ENCODE assay signal across 10 cellular contexts in genomic region chr3:197718904-197719303, GRCh38. TPM values are rescaled to one million over a fixed set of nuclear protein-coding genes. Genes with fewer than 3 reads are reported as not detected.
DNase-seq lines count a peak whose midpoint lies in the region; ATAC-seq, FAIRE-seq and TF ChIP-seq lines count a peak whose summit lies in the region.
"Had no signal": no experiment of that assay in that cellular context is flagged by ENCODE, and none has a peak within 500 bp of the region (broad histone marks: within the 10 kb centered on the region; RNA-seq: fewer than 3 reads in every experiment).

No MANE protein-coding gene starts in this region.

- no TSS peak for BruUV-seq in endothelial cell of umbilical vein (replicated peaks; lab: Mats Ljungman, UMichigan)

- peaks cover 51% of the 10 kb centered on the region for H3K36me3 Mint-ChIP-seq in T-cell

- no peak for ATAC-seq in T-cell (replicated peaks in 1 of 4)

- H3K36me3 ChIP-seq in MG63 (peaks cover 14% of the 10 kb centered on the region), endothelial cell of umbilical vein (ENCODE audit: control insufficient read depth in 2 of 2, extremely low read depth in 1 of 2, insufficient read depth in 2 of 2, low read length in 2 of 2) (no peaks in the 10 kb centered on the region)
- H3K36me3 ChIP-seq: neural progenitor cell had no signal

- H2AFZ ChIP-seq in endothelial cell of umbilical vein (ENCODE audit: low read depth, low read length), result no peak overlapping the region
- H2AFZ ChIP-seq: neural progenitor cell had no signal

- no peak overlapping the region for H3K27ac ChIP-seq in endothelial cell of umbilical vein (ENCODE audit: insufficient read depth, low read depth, low read length)
- H3K27ac ChIP-seq: neural progenitor cell had no signal

- no peaks in the 10 kb centered on the region for H4K20me1 ChIP-seq in endothelial cell of umbilical vein (replicated peaks; ENCODE audit: control insufficient read depth, extremely low read depth, insufficient read depth, low read length)

- H3K27me3 ChIP-seq in MG63 (no peaks in the 10 kb centered on the region), endothelial cell of umbilical vein (ENCODE audit: control insufficient read depth in 2 of 2, insufficient read depth in 2 of 2, low read length in 2 of 2) (no peaks in the 10 kb centered on the region)
- H3K27me3 ChIP-seq: neural progenitor cell had no signal

- no peak for TF ChIP-seq CTCF in endothelial cell of umbilical vein (IDR thresholded peaks at IDR 0.05; ENCODE audit: extremely low read depth in 1 of 2, insufficient read depth in 1 of 2, low read depth in 1 of 2, low read length in 2 of 2)

- dilution Hi-C loops in endothelial cell of umbilical vein (cut with MboI; ENCODE audit: extremely low pct_ligation_motif_present, low sequenced_read_pairs), result no loop called here

- intact Hi-C loops in endothelial cell of umbilical vein (cut with micrococcal nuclease), result no loop called here

- H3K9me1 ChIP-seq in endothelial cell of umbilical vein (replicated peaks; ENCODE audit: control insufficient read depth, extremely low read depth, insufficient read depth, low read length), result no peaks in the 10 kb centered on the region

- H3K4me2 ChIP-seq in endothelial cell of umbilical vein (ENCODE audit: insufficient read depth, low read length), result no peak overlapping the region
- H3K4me2 ChIP-seq: neural progenitor cell had no signal

- H3K4me1 Mint-ChIP-seq in T-cell, result peaks cover 0 to 14% (median 12%) of the 10 kb centered on the region in 3 donors
- H3K4me1 Mint-ChIP-seq: neural progenitor cell had no signal

- no peak overlapping the region for H3K9ac ChIP-seq in endothelial cell of umbilical vein (replicated peaks; ENCODE audit: extremely low read depth, insufficient read depth, low read length)
- H3K9ac ChIP-seq: neural progenitor cell had no signal

- H3K9me3 Mint-ChIP-seq in T-cell, result peaks cover 0 to 7% (median 3%) of the 10 kb centered on the region in 3 donors

- peaks cover 7% of the 10 kb centered on the region for H3K4me1 ChIP-seq in endothelial cell of umbilical vein (ENCODE audit: control insufficient read depth, extremely low read depth, insufficient read depth, low read length)
- H3K4me1 ChIP-seq: neural progenitor cell had no signal

- H3K27me3 Mint-ChIP-seq in T-cell, result no peaks in the 10 kb centered on the region

- POLR2A ChIA-PET in endothelial cell of umbilical vein (lab: Charles Lee), result no interaction called here
- POLR2A ChIA-PET in T-cell (lab: Charles Lee), result no interaction called here

- H3K4me3 ChIP-seq in MG63 (no peak overlapping the region), endothelial cell of umbilical vein (replicated peaks in 1 of 3; ENCODE audit: insufficient read depth in 1 of 3, low read depth in 1 of 3, low read length in 3 of 3) (no peak overlapping the region)
- H3K4me3 ChIP-seq: neural progenitor cell had no signal

- no peaks in the 10 kb centered on the region for H3K79me2 ChIP-seq in endothelial cell of umbilical vein (ENCODE audit: control insufficient read depth, insufficient read depth, low read length)

- in situ Hi-C loops in Caki2 (cut with HindIII; ENCODE audit: low pct_unique_long_range_greater_than_20kb, low sequenced_read_pairs), result no loop called here

- CTCF ChIA-PET in endothelial cell of umbilical vein (lab: Charles Lee), result no interaction called here
- CTCF ChIA-PET in T-cell (lab: Charles Lee), result no interaction called here

- no peak overlapping the region for H3K4me3 Mint-ChIP-seq in T-cell
- H3K4me3 Mint-ChIP-seq: neural progenitor cell had no signal

- H3K9me3 ChIP-seq in MG63, result peaks cover 23% of the 10 kb centered on the region
- no peaks in the 10 kb centered on the region for H3K9me3 ChIP-seq in endothelial cell of umbilical vein (replicated peaks; ENCODE audit: control insufficient read depth, insufficient read depth, low read length)

- DNase-seq in Caki2 (ENCODE audit: low read depth) (peak; percentile 92), MG63 (peak; percentile 41), endothelial cell of umbilical vein (ENCODE audit: low read depth, low spot score) (peak; percentile 39), myocyte (ENCODE audit: low read depth) (peak; percentile 31), T-cell (no peak), GDM1 (lab: John Stamatoyannopoulos, UW) (no peak), NCI-H187 treated with DMSO at 0.1 percent for 48 hours (lab: John Stamatoyannopoulos, UW) (no peak), UCSD-AML1 (lab: John Stamatoyannopoulos, UW; ENCODE audit: unreplicated experiment) (no peak)
- DNase-seq: glutamatergic neuron had no signal

- peak overlapping the region in 1 of 2 donors; percentile 55 for H3K27ac Mint-ChIP-seq in T-cell
- H3K27ac Mint-ChIP-seq: neural progenitor cell had no signal

- FAIRE-seq in endothelial cell of umbilical vein (lab: Jason Lieb, UNC), result no peak

- no peak for TF ChIP-seq POLR2A in endothelial cell of umbilical vein (IDR thresholded peaks at IDR 0.05; ENCODE audit: low read depth, low read length)

TF ChIP-seq in endothelial cell of umbilical vein, 7 proteins besides CTCF, POLR2A, EP300 and RAD21:
- no peak for TF ChIP-seq FOS (IDR thresholded peaks at IDR 0.05; ENCODE audit: borderline replicate concordance, insufficient read depth, low read length)
- TF ChIP-seq MAX (IDR thresholded peaks at IDR 0.05; ENCODE audit: insufficient read depth, insufficient read length), result no peak
- TF ChIP-seq MYC (IDR thresholded peaks at IDR 0.05; ENCODE audit: low read depth, low read length), result no peak
- no peak for TF ChIP-seq EZH2 (IDR thresholded peaks at IDR 0.05; ENCODE audit: borderline replicate concordance, low read depth, low read length, severe bottlenecking)
- TF ChIP-seq POLR2AphosphoS5 (IDR thresholded peaks at IDR 0.05; ENCODE audit: insufficient read depth, low read depth, low read length), result no peak
- TF ChIP-seq GATA2 (IDR thresholded peaks at IDR 0.05; ENCODE audit: insufficient read depth, insufficient read length, low read depth, low read length), result no peak
- no peak for TF ChIP-seq JUN (IDR thresholded peaks at IDR 0.05; ENCODE audit: borderline replicate concordance, insufficient read depth, insufficient read length, low read depth)
TF ChIP-seq in endothelial cell of umbilical vein: peak in this region for 0.

RNA-seq across cellular contexts. Expression of gene RUBCN, which starts 17.8 kb away (rescaled TPM):
- total RNA-seq in Caki2 (2014; rRNA removed; shearing (Covaris generic); ENCODE audit: low replicate concordance), result 3.4 and 7.9 TPM in 2 replicates
- total RNA-seq in MG63 (2014; rRNA removed; shearing (Covaris generic); ENCODE audit: low replicate concordance), result 3.2 and 3.5 TPM in 2 replicates
- total RNA-seq in endothelial cell of umbilical vein (22.9 and 25.8 TPM in 2 replicates), myocyte (24.5 and 25.7 TPM in 2 replicates), T-cell (10 to 100 TPM; 40.3 to 73.5 (median 64.7) TPM)
- 15.0 and 18.5 TPM in 2 replicates for polyA plus RNA-seq in endothelial cell of umbilical vein
- 11.5 and 13.3 TPM in 2 replicates for polyA plus RNA-seq in endothelial cell of umbilical vein (2011; cell fraction: cytosol; rRNA removed)
- 36.6 and 41.5 TPM in 2 replicates for polyA plus RNA-seq in endothelial cell of umbilical vein (2011; cell fraction: nucleus; rRNA removed)
- 8.2 and 10.7 TPM in 2 replicates for polyA plus RNA-seq in endothelial cell of umbilical vein (2012)
- 25.8 and 26.2 TPM in 2 replicates for polyA minus RNA-seq in endothelial cell of umbilical vein
- 18.1 TPM for polyA minus RNA-seq in endothelial cell of umbilical vein (2011; cell fraction: cytosol; rRNA and poly(A)+ RNA removed)
- 23.3 and 28.1 TPM in 2 replicates for polyA minus RNA-seq in endothelial cell of umbilical vein (2011; cell fraction: nucleus; rRNA and poly(A)+ RNA removed)
- polyA plus RNA-seq in myocyte (2012), result 13.0 TPM

RNA-seq across cellular contexts. Expression of gene FYTTD1, which starts 30.8 kb away (rescaled TPM):
- 25.3 and 46.5 TPM in 2 replicates for total RNA-seq in Caki2 (2014; rRNA removed; shearing (Covaris generic); ENCODE audit: low replicate concordance)
- 75.2 and 77.8 TPM in 2 replicates for total RNA-seq in MG63 (2014; rRNA removed; shearing (Covaris generic); ENCODE audit: low replicate concordance)
- total RNA-seq in endothelial cell of umbilical vein (52.3 and 59.3 TPM in 2 replicates), myocyte (103 and 107 TPM in 2 replicates), T-cell (10 to 100 TPM; 52.4 to 58.4 (median 55.6) TPM)
- polyA plus RNA-seq in endothelial cell of umbilical vein, result 6.8 and 8.9 TPM in 2 replicates
- polyA plus RNA-seq in endothelial cell of umbilical vein (2011; cell fraction: cytosol; rRNA removed), result 13.6 and 17.8 TPM in 2 replicates
- 10.7 and 13.9 TPM in 2 replicates for polyA plus RNA-seq in endothelial cell of umbilical vein (2011; cell fraction: nucleus; rRNA removed)
- polyA plus RNA-seq in endothelial cell of umbilical vein (2012), result 49.6 and 51.6 TPM in 2 replicates
- 16.4 and 20.9 TPM in 2 replicates for polyA minus RNA-seq in endothelial cell of umbilical vein
- polyA minus RNA-seq in endothelial cell of umbilical vein (2011; cell fraction: cytosol; rRNA and poly(A)+ RNA removed), result 25.2 TPM
- 7.8 and 8.0 TPM in 2 replicates for polyA minus RNA-seq in endothelial cell of umbilical vein (2011; cell fraction: nucleus; rRNA and poly(A)+ RNA removed)
- polyA plus RNA-seq in myocyte (2012), result 30.9 TPM

Comparison
In these comparisons a context has a peak if more than half of its experiments do, and no peak if none do; other contexts are left out.
1. DNase-seq: peak in Caki2 (single experiment), MG63 (single experiment), endothelial cell of umbilical vein (single experiment) and myocyte (single experiment); none in T-cell (0 of 34), GDM1 (single experiment), NCI-H187 treated with DMSO at 0.1 percent for 48 hours (single experiment) and UCSD-AML1 (single experiment).